8 cellular contexts compared by ENCODE assay signal in the genomic region with DNA sequence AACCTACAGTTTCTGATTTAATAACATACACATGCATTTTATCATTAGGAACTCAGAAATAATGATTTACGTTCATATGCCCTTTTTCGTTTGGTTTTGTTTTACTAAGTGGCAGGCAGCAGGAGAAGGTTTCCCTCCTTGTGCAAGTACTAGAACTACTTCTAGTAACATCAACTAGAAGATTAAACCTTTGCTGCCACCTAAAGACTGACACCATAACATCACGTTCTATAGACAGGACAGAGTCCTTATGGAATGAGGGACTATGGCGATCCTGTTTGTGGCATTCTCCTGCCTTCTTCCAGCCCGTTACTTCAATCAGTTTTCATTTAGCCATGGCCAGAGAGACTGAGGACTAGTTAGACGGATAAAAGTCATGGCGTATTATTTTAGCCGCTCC. TPM values are rescaled to one million over a fixed set of nuclear protein-coding genes. Genes with fewer than 3 reads are reported as not detected.
A peak's percentile ranks its signal among the peaks of the same experiment; 100 is the strongest.
DNase-seq lines count a peak whose midpoint lies in the region; ATAC-seq and TF ChIP-seq lines count a peak whose summit lies in the region.

No MANE protein-coding gene starts in this region.

- 24 to 30% methylated on average over 6 to 8 of the region's 8 CpGs for WGBS in gastroesophageal sphincter (ENCODE audit: low coverage in 1 of 2), 2 donors

- no peaks in the 10 kb centered on the region for H3K9me3 Mint-ChIP-seq in activated CD8-positive, alpha-beta T cell treated with anti-CD3 and anti-CD28 coated beads, Interleukin-2, amount 10 ng/mL, durations not matched to agents 7 days and 5 days (ENCODE audit: insufficient read depth)

- H3K9me2 ChIP-seq in DOHH2 (replicated peaks; ENCODE audit: control insufficient read depth, low read length): no peaks in the 10 kb centered on the region

- H3K4me2 ChIP-seq in DOHH2 (ENCODE audit: low read length): no peak overlapping the region

- no peak for TF ChIP-seq POLR2A in gastroesophageal sphincter (IDR thresholded peaks at IDR 0.05)

- no peaks in the 10 kb centered on the region for H3K36me3 Mint-ChIP-seq in activated CD8-positive, alpha-beta T cell treated with anti-CD3 and anti-CD28 coated beads, Interleukin-2, amount 10 ng/mL, durations not matched to agents 7 days and 5 days (ENCODE audit: low read depth)

- H3K27ac Mint-ChIP-seq in activated CD8-positive, alpha-beta T cell treated with anti-CD3 and anti-CD28 coated beads, Interleukin-2, amount 10 ng/mL, durations not matched to agents 7 days and 5 days: no peak overlapping the region

- ATAC-seq in left colon (peak; percentile 62), HG02970 (IDR thresholded peaks at IDR 0.05; ENCODE audit: low FRiP score, unreplicated experiment) (no peak), gastroesophageal sphincter (no peak), GM21360 (IDR thresholded peaks at IDR 0.05; ENCODE audit: unreplicated experiment) (no peak)
- ATAC-seq in activated CD8-positive, alpha-beta T cell treated with anti-CD3 and anti-CD28 coated beads, Interleukin-2, amount 10 ng/mL, durations not matched to agents 7 days and 5 days: no peak

- H3K27me3 ChIP-seq in DOHH2 (ENCODE audit: control insufficient read depth, low read length): no peaks in the 10 kb centered on the region
- H3K27me3 ChIP-seq in gastroesophageal sphincter: peaks cover 26% of the 10 kb centered on the region

- no peaks in the 10 kb centered on the region for H3K9me3 ChIP-seq in DOHH2 (ENCODE audit: control insufficient read depth, insufficient read depth, low read length)
- H3K9me3 ChIP-seq in gastroesophageal sphincter: no peaks in the 10 kb centered on the region

- in situ Hi-C loops in KBM-7 (cut with MboI; ENCODE audit: low pct_unique_long_range_greater_than_20kb, low sequenced_read_pairs): no loop called here

- H4K20me1 ChIP-seq in DOHH2 (ENCODE audit: control insufficient read depth, insufficient read depth, low read depth, low read length): no peaks in the 10 kb centered on the region

- no peaks in the 10 kb centered on the region for H3K79me2 ChIP-seq in DOHH2 (ENCODE audit: control insufficient read depth, low read length)

- H3K27ac ChIP-seq in DOHH2 (ENCODE audit: low read depth, low read length): no peak overlapping the region
- H3K27ac ChIP-seq in gastroesophageal sphincter: no peak overlapping the region

- no peak overlapping the region for H3K4me3 Mint-ChIP-seq in activated CD8-positive, alpha-beta T cell treated with anti-CD3 and anti-CD28 coated beads, Interleukin-2, amount 10 ng/mL, durations not matched to agents 7 days and 5 days

- TF ChIP-seq CTCF in DOHH2 (IDR thresholded peaks at IDR 0.05; ENCODE audit: low read depth, low read length, poor library complexity, severe bottlenecking): peak; percentile 41
- no peak for TF ChIP-seq CTCF in gastroesophageal sphincter (IDR thresholded peaks at IDR 0.05)

- CTCF ChIA-PET in activated CD8-positive, alpha-beta T cell treated with anti-CD3 and anti-CD28 coated beads, Interleukin-2, amount 10 ng/mL, durations not matched to agents 7 days and 5 days (lab: Charles Lee): interaction anchor here (1.3 kb wide), 1 partner anchor 394 kb away, joined by 3 read pairs; no protein-coding TSS in a partner anchor

- POLR2A ChIA-PET in activated CD8-positive, alpha-beta T cell treated with anti-CD3 and anti-CD28 coated beads, Interleukin-2, amount 10 ng/mL, durations not matched to agents 7 days and 5 days (lab: Charles Lee): no interaction called here

- peaks cover 9% of the 10 kb centered on the region for H3K27me3 Mint-ChIP-seq in activated CD8-positive, alpha-beta T cell treated with anti-CD3 and anti-CD28 coated beads, Interleukin-2, amount 10 ng/mL, durations not matched to agents 7 days and 5 days (ENCODE audit: low read depth)

- no peaks in the 10 kb centered on the region for H3K36me3 ChIP-seq in DOHH2 (ENCODE audit: control insufficient read depth, low read length)
- H3K36me3 ChIP-seq in gastroesophageal sphincter: no peaks in the 10 kb centered on the region

- H3K4me3 ChIP-seq in DOHH2 (ENCODE audit: low read length) (no peak overlapping the region), gastroesophageal sphincter (no peak overlapping the region)

- H3K4me1 ChIP-seq in DOHH2 (ENCODE audit: control insufficient read depth, low read length) (0 out of 2 replicates have a peak, but pooled peaks cover 5% of the 10 kb centered on the region), gastroesophageal sphincter (peaks cover 0 to 5% (median 0%) of the 10 kb centered on the region in 3 donors)

- DNase-seq in KBM-7 (peak; percentile 17), SHP77 (lab: John Stamatoyannopoulos, UW) (peak; percentile 46 to 53), left colon (no peak)
- no peak for DNase-seq in activated CD8-positive, alpha-beta T cell treated with anti-CD3 and anti-CD28 coated beads, Interleukin-2, amount 10 ng/mL, durations not matched to agents 7 days and 5 days

- intact Hi-C loops in left colon (cut with DNase I, micrococcal nuclease): no loop called here

- no peak for TF ChIP-seq EP300 in gastroesophageal sphincter (IDR thresholded peaks at IDR 0.05)

- H3K4me1 Mint-ChIP-seq in activated CD8-positive, alpha-beta T cell treated with anti-CD3 and anti-CD28 coated beads, Interleukin-2, amount 10 ng/mL, durations not matched to agents 7 days and 5 days (ENCODE audit: low read depth): no peaks in the 10 kb centered on the region

- H3F3A ChIP-seq in DOHH2 (ENCODE audit: control insufficient read depth, insufficient read depth): no peaks in the 10 kb centered on the region

RNA-seq across cellular contexts. Expression of a gene that starts 53.2 kb away (rescaled TPM):
- not detected for total RNA-seq in left colon
- not detected for total RNA-seq in gastroesophageal sphincter
- not detected for total RNA-seq in activated CD8-positive, alpha-beta T cell treated with anti-CD3 and anti-CD28 coated beads, Interleukin-2, amount 10 ng/mL, durations not matched to agents 7 days and 5 days

Comparison
In these comparisons a context has a peak if more than half of its experiments do, and no peak if none do; other contexts are left out.
1. DNase-seq: peak in KBM-7 (single experiment) and SHP77 (2 of 2); none in left colon (0 of 2) and activated CD8-positive, alpha-beta T cell treated with anti-CD3 and anti-CD28 coated beads, Interleukin-2, amount 10 ng/mL, durations not matched to agents 7 days and 5 days (single experiment).